32 cellular contexts compared by ENCODE assay signal in genomic region chr16:4798456-4798855, GRCh38. TPM values are rescaled to one million over a fixed set of nuclear protein-coding genes. Genes with fewer than 3 reads are reported as not detected.
"Had no signal": no experiment of that assay in that cellular context is flagged by ENCODE, and none has a peak within 500 bp of the region (broad histone marks: within the 10 kb centered on the region; RNA-seq: fewer than 3 reads in every experiment).

No MANE protein-coding gene starts in this region.

- H3K9me3 ChIP-seq: ascending aorta, body of pancreas, MG63, SJSA1 had no signal

- H3K4me3 ChIP-seq: ascending aorta, body of pancreas, MG63, SJSA1 had no signal

- H3K36me3 ChIP-seq: MG63 had no signal

- ATAC-seq: activated naive CD4-positive, alpha-beta T cell treated with anti-CD3 and anti-CD28 coated beads, Interleukin-2, amount 50 U/mL, for 72 hours; activated naive CD8-positive, alpha-beta T cell treated with anti-CD3 and anti-CD28 coated beads, Interleukin-2, amount 50 U/mL, for 24 hours; activated T-cell treated with anti-CD3 and anti-CD28 coated beads, Interleukin-2, amount 50 U/mL, for 4 hours; body of pancreas; Panc1; SK-N-SH treated with all-trans-retinoic acid at 6 μM for 48 hours; WTC11 had no signal

- H3K27me3 ChIP-seq: ascending aorta, body of pancreas, MG63, SJSA1 had no signal

- DNase-seq: activated CD4-positive, alpha-beta T cell treated with anti-CD3 and anti-CD28 coated beads for 48 hours; activated CD4-positive, alpha-beta T cell treated with anti-CD3 and anti-CD28 coated beads, Interleukin-2, amount 50 U/mL, for 4 hours; activated CD4-positive, CD25-positive, alpha-beta regulatory T cell treated with anti-CD3 and anti-CD28 coated beads, Interleukin-2, amount 50 U/mL, for 72 hours; activated CD8-positive, alpha-beta memory T cell treated with anti-CD3 and anti-CD28 coated beads for 24 hours; activated effector memory CD4-positive, alpha-beta T cell treated with anti-CD3 and anti-CD28 coated beads, Interleukin-2, amount 50 U/mL, for 16 hours; activated naive CD4-positive, alpha-beta T cell treated with Interleukin-2 at 50 U/mL for 16 hours; activated naive CD8-positive, alpha-beta T cell treated with anti-CD3 and anti-CD28 coated beads, Interleukin-2, amount 50 U/mL, for 24 hours; activated T-cell treated with anti-CD3 and anti-CD28 coated beads, Interleukin-2, amount 50 U/mL, for 4 hours; amniotic stem cell; body of pancreas; MG63; MV-4-11; NCI-H1092 treated with DMSO at 0.1 percent for 48 hours; NCI-H1417 treated with DMSO at 0.1 percent for 48 hours; NCI-H1694; NCI-H2029; NCI-H2107; NCI-H2171 treated with DMSO at 0.1 percent for 48 hours; NCI-H226; NCI-H526; NCI-H774; OCI-M1; RPMI8226; SHP77 had no signal

- H3K27ac ChIP-seq: ascending aorta, body of pancreas, SJSA1 had no signal

RNA-seq across cellular contexts. Expression of gene SMIM22, which starts 3.3 kb away (rescaled TPM):
- total RNA-seq: activated naive CD4-positive, alpha-beta T cell treated with anti-CD3 and anti-CD28 coated beads, Interleukin-2, amount 50 U/mL, for 72 hours; activated T-cell treated with anti-CD3 and anti-CD28 coated beads, Interleukin-2, amount 50 U/mL, for 4 hours; ascending aorta; NCI-H460; SJSA1; WTC11 had no signal

RNA-seq across cellular contexts. Expression of gene SEPTIN12, which starts 10.3 kb away (rescaled TPM):
- total RNA-seq: activated naive CD4-positive, alpha-beta T cell treated with anti-CD3 and anti-CD28 coated beads, Interleukin-2, amount 50 U/mL, for 72 hours; activated T-cell treated with anti-CD3 and anti-CD28 coated beads, Interleukin-2, amount 50 U/mL, for 4 hours; ascending aorta; body of pancreas; bronchial epithelial cell; NCI-H460; SJSA1; WTC11 had no signal
